1 cellular context compared by ENCODE assay signal in the genomic region with DNA sequence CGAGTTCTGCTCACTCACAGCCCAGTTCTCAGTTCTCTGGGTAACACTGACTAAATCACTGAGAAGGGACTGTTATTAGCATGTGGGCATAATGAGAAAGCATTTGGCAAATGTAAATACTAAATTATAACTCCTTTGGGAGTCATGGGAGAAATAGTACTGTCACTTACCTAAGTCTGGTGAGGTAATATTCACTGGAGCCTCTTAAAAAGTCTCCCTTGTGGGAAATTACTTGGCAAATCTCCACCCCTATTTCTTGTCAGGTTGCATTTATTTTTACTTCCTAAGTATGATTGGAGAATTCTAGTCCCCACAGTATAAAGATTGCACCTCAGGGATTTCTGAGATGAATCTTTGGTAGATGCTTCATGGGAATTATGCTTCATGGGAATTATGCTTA.
TF ChIP-seq lines count a peak whose summit lies in the region.

No MANE protein-coding gene starts in this region.

TF ChIP-seq in GM23338, 12 proteins besides CTCF, POLR2A, EP300 and RAD21 (continued from another document):
- TF ChIP-seq, protein P1, sequence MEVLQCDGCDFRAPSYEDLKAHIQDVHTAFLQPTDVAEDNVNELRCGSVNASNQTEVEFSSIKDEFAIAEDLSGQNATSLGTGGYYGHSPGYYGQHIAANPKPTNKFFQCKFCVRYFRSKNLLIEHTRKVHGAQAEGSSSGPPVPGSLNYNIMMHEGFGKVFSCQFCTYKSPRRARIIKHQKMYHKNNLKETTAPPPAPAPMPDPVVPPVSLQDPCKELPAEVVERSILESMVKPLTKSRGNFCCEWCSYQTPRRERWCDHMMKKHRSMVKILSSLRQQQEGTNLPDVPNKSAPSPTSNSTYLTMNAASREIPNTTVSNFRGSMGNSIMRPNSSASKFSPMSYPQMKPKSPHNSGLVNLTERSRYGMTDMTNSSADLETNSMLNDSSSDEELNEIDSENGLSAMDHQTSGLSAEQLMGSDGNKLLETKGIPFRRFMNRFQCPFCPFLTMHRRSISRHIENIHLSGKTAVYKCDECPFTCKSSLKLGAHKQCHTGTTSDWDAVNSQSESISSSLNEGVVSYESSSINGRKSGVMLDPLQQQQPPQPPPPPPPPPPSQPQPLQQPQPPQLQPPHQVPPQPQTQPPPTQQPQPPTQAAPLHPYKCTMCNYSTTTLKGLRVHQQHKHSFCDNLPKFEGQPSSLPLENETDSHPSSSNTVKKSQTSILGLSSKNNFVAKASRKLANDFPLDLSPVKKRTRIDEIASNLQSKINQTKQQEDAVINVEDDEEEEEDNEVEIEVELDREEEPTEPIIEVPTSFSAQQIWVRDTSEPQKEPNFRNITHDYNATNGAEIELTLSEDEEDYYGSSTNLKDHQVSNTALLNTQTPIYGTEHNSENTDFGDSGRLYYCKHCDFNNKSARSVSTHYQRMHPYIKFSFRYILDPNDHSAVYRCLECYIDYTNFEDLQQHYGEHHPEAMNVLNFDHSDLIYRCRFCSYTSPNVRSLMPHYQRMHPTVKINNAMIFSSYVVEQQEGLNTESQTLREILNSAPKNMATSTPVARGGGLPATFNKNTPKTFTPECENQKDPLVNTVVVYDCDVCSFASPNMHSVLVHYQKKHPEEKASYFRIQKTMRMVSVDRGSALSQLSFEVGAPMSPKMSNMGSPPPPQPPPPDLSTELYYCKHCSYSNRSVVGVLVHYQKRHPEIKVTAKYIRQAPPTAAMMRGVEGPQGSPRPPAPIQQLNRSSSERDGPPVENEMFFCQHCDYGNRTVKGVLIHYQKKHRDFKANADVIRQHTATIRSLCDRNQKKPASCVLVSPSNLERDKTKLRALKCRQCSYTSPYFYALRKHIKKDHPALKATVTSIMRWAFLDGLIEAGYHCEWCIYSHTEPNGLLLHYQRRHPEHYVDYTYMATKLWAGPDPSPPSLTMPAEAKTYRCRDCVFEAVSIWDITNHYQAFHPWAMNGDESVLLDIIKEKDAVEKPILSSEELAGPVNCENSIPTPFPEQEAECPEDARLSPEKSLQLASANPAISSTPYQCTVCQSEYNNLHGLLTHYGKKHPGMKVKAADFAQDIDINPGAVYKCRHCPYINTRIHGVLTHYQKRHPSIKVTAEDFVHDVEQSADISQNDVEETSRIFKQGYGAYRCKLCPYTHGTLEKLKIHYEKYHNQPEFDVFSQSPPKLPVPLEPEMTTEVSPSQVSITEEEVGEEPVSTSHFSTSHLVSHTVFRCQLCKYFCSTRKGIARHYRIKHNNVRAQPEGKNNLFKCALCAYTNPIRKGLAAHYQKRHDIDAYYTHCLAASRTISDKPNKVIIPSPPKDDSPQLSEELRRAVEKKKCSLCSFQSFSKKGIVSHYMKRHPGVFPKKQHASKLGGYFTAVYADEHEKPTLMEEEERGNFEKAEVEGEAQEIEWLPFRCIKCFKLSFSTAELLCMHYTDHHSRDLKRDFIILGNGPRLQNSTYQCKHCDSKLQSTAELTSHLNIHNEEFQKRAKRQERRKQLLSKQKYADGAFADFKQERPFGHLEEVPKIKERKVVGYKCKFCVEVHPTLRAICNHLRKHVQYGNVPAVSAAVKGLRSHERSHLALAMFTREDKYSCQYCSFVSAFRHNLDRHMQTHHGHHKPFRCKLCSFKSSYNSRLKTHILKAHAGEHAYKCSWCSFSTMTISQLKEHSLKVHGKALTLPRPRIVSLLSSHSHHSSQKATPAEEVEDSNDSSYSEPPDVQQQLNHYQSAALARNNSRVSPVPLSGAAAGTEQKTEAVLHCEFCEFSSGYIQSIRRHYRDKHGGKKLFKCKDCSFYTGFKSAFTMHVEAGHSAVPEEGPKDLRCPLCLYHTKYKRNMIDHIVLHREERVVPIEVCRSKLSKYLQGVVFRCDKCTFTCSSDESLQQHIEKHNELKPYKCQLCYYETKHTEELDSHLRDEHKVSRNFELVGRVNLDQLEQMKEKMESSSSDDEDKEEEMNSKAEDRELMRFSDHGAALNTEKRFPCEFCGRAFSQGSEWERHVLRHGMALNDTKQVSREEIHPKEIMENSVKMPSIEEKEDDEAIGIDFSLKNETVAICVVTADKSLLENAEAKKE (CRISPR knock-in tag; IDR thresholded peaks at IDR 0.05): no peak
- TF ChIP-seq EZH2phosphoT487 (IDR thresholded peaks at IDR 0.05; ENCODE audit: unreplicated experiment) (no peak), EZH2 (IDR thresholded peaks at IDR 0.05; ENCODE audit: low read depth, unreplicated experiment) (no peak), CREB1 (CRISPR knock-in tag; IDR thresholded peaks at IDR 0.05; ENCODE audit: low read depth) (no peak), ETS1 (IDR thresholded peaks at IDR 0.05) (no peak), STAT1 (IDR thresholded peaks at IDR 0.05; ENCODE audit: unreplicated experiment) (no peak), POLR2AphosphoS5 (IDR thresholded peaks at IDR 0.05; ENCODE audit: low read depth) (no peak), REST (IDR thresholded peaks at IDR 0.05; ENCODE audit: unreplicated experiment) (no peak), ZNF114 (CRISPR knock-in tag; IDR thresholded peaks at IDR 0.05) (no peak), JUNB (IDR thresholded peaks at IDR 0.05; ENCODE audit: unreplicated experiment) (no peak)
